ENCODE assay signal across 22 cellular contexts in the genomic region with DNA sequence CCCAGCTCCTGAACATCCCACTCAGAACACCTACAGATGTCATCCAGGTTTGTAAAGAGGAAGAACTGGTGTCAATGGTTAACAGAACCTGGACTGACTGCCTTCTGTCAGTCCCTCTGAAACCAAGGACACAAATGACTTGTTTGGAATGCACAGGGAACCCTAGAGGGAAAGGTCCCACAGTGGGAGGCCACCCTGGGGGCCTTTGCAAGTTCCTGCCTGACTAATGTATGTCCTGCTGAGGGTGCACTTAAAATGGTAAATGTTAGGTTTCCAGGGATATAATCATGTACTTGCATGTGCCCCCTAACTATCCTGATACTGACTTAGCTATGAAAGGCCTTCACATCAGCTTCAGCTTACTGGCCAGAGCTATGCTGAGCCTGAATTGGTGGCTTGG. TPM values are rescaled to one million over a fixed set of nuclear protein-coding genes. Genes with fewer than 3 reads are reported as not detected.
DNase-seq lines count a peak whose midpoint lies in the region; ATAC-seq and TF ChIP-seq lines count a peak whose summit lies in the region.
"Had no signal": no experiment of that assay in that cellular context is flagged by ENCODE, and none has a peak within 500 bp of the region (broad histone marks: within the 10 kb centered on the region; RNA-seq: fewer than 3 reads in every experiment).

No MANE protein-coding gene starts in this region.

- no peak for TF ChIP-seq CTCF in brain microvascular endothelial cell (IDR thresholded peaks at IDR 0.05; ENCODE audit: low read depth, low read length, missing control alignments)

- no peaks in the 10 kb centered on the region for H3K36me3 Mint-ChIP-seq in CD8-positive, alpha-beta memory T cell
- no peaks in the 10 kb centered on the region for H3K36me3 Mint-ChIP-seq in activated T-helper 1 cell treated with anti-CD3 and anti-CD28 coated beads, Interleukin-12 subunit alpha, Interleukin-12 subunit beta, Interleukin-2, Interleukin-4 antibody, amounts not matched to agents 30 ng/mL and 10 ng/mL and 1 ng/mL, durations not matched to agents 14 hours and 24 hours and 36 hours (ENCODE audit: low read depth)

- ATAC-seq in GM18520 (IDR thresholded peaks at IDR 0.05; ENCODE audit: unreplicated experiment), result no peak
- ATAC-seq: HCT116, PC-3 had no signal

- H3K4me3 ChIP-seq in HUES6 (ENCODE audit: low read depth, low read length) (no peak overlapping the region), brain microvascular endothelial cell (ENCODE audit: low read depth, low read length) (no peak overlapping the region)
- no peak overlapping the region for H3K4me3 ChIP-seq in CD8-positive, alpha-beta memory T cell (ENCODE audit: low read length)
- H3K4me3 ChIP-seq: GM23248, SJCRH30 had no signal

- H3K36me3 ChIP-seq in HUES6 (ENCODE audit: control insufficient read depth, insufficient read depth, low read length) (no peaks in the 10 kb centered on the region), brain microvascular endothelial cell (replicated peaks) (no peaks in the 10 kb centered on the region)
- H3K36me3 ChIP-seq in CD8-positive, alpha-beta memory T cell (ENCODE audit: insufficient read depth, low read length), result no peaks in the 10 kb centered on the region
- H3K36me3 ChIP-seq: SJCRH30 had no signal

- POLR2A ChIA-PET in CD8-positive, alpha-beta memory T cell (lab: Charles Lee), result no interaction called here

- H3K4me1 Mint-ChIP-seq in CD8-positive, alpha-beta memory T cell, result no peaks in the 10 kb centered on the region
- H3K4me1 Mint-ChIP-seq in activated T-helper 1 cell treated with anti-CD3 and anti-CD28 coated beads, Interleukin-12 subunit alpha, Interleukin-12 subunit beta, Interleukin-2, Interleukin-4 antibody, amounts not matched to agents 30 ng/mL and 10 ng/mL and 1 ng/mL, durations not matched to agents 14 hours and 24 hours and 36 hours (ENCODE audit: low read depth), result no peaks in the 10 kb centered on the region

- peak overlapping the region in 1 of 8 donors; percentile 61 for H3K27ac Mint-ChIP-seq in CD8-positive, alpha-beta memory T cell
- no peak overlapping the region for H3K27ac Mint-ChIP-seq in activated T-helper 1 cell treated with anti-CD3 and anti-CD28 coated beads, Interleukin-12 subunit alpha, Interleukin-12 subunit beta, Interleukin-2, Interleukin-4 antibody, amounts not matched to agents 30 ng/mL and 10 ng/mL and 1 ng/mL, durations not matched to agents 14 hours and 24 hours and 36 hours

- in situ Hi-C loops in brain microvascular endothelial cell (cut with HindIII; ENCODE audit: low pct_ligation_motif_present, low sequenced_read_pairs), result no loop called here

- H3K27ac ChIP-seq in HUES6 (ENCODE audit: low read depth, low read length) (no peak overlapping the region), brain microvascular endothelial cell (no peak overlapping the region)
- no peak overlapping the region for H3K27ac ChIP-seq in CD8-positive, alpha-beta memory T cell (ENCODE audit: low read depth, low read length)
- H3K27ac ChIP-seq: C4-2B, GM23248, SJCRH30 had no signal

- H3K4me3 Mint-ChIP-seq in CD8-positive, alpha-beta memory T cell, result no peak overlapping the region
- H3K4me3 Mint-ChIP-seq in activated T-helper 1 cell treated with anti-CD3 and anti-CD28 coated beads, Interleukin-12 subunit alpha, Interleukin-12 subunit beta, Interleukin-2, Interleukin-4 antibody, amounts not matched to agents 30 ng/mL and 10 ng/mL and 1 ng/mL, durations not matched to agents 14 hours and 24 hours and 36 hours, result no peak overlapping the region

- CTCF ChIA-PET in CD8-positive, alpha-beta memory T cell (lab: Charles Lee), result no interaction called here

- peak overlapping the region; percentile 5 for H3K9ac ChIP-seq in HUES6 (ENCODE audit: low read length)
- H3K9ac ChIP-seq: GM23248 had no signal

- H3K9me3 Mint-ChIP-seq in CD8-positive, alpha-beta memory T cell, result no peaks in the 10 kb centered on the region
- no peaks in the 10 kb centered on the region for H3K9me3 Mint-ChIP-seq in activated T-helper 1 cell treated with anti-CD3 and anti-CD28 coated beads, Interleukin-12 subunit alpha, Interleukin-12 subunit beta, Interleukin-2, Interleukin-4 antibody, amounts not matched to agents 30 ng/mL and 10 ng/mL and 1 ng/mL, durations not matched to agents 14 hours and 24 hours and 36 hours

- H3K27me3 ChIP-seq in HUES6 (ENCODE audit: control insufficient read depth, insufficient read depth, low read length), result no peaks in the 10 kb centered on the region
- H3K27me3 ChIP-seq in brain microvascular endothelial cell (replicated peaks), result no peaks in the 10 kb centered on the region
- H3K27me3 ChIP-seq in CD8-positive, alpha-beta memory T cell (ENCODE audit: insufficient read depth, low read length, poor library complexity, severe bottlenecking), result no peaks in the 10 kb centered on the region
- H3K27me3 ChIP-seq: SJCRH30 had no signal

- H3K9me3 ChIP-seq in HUES6 (ENCODE audit: control insufficient read depth, insufficient read depth, low read depth, low read length), result peaks cover 2% of the 10 kb centered on the region; the same call in 1 of the 2 replicates
- H3K9me3 ChIP-seq in CD8-positive, alpha-beta memory T cell (ENCODE audit: low read length), result no peaks in the 10 kb centered on the region
- H3K9me3 ChIP-seq: SJCRH30 had no signal

- intact Hi-C loops in activated T-helper 1 cell treated with anti-CD3 and anti-CD28 coated beads, Interleukin-12 subunit alpha, Interleukin-12 subunit beta, Interleukin-2, Interleukin-4 antibody, amounts not matched to agents 30 ng/mL and 10 ng/mL and 1 ng/mL, durations not matched to agents 14 hours and 24 hours and 36 hours (cut with micrococcal nuclease), result no loop called here

- H3K4me1 ChIP-seq in HUES6 (ENCODE audit: control insufficient read depth, insufficient read depth, low read length), result peaks cover 19% of the 10 kb centered on the region
- H3K4me1 ChIP-seq in CD8-positive, alpha-beta memory T cell (ENCODE audit: insufficient read depth, low read length), result no peaks in the 10 kb centered on the region
- H3K4me1 ChIP-seq: SJCRH30 had no signal

- H3K27me3 Mint-ChIP-seq in CD8-positive, alpha-beta memory T cell, result peaks cover 0 to 10% of the 10 kb centered on the region in 2 donors
- peaks cover 4% of the 10 kb centered on the region for H3K27me3 Mint-ChIP-seq in activated T-helper 1 cell treated with anti-CD3 and anti-CD28 coated beads, Interleukin-12 subunit alpha, Interleukin-12 subunit beta, Interleukin-2, Interleukin-4 antibody, amounts not matched to agents 30 ng/mL and 10 ng/mL and 1 ng/mL, durations not matched to agents 14 hours and 24 hours and 36 hours (ENCODE audit: insufficient read depth)

- DNase-seq in brain microvascular endothelial cell (peak; percentile 7), kidney tubule cell (ENCODE audit: low spot score) (peak; percentile 86), T-helper 9 cell (no peak)
- DNase-seq in CD8-positive, alpha-beta memory T cell, result no peak
- no peak for DNase-seq in activated T-helper 1 cell treated with anti-CD3 and anti-CD28 coated beads, Interleukin-12 subunit alpha, Interleukin-12 subunit beta, Interleukin-2, Interleukin-4 antibody, amounts not matched to agents 30 ng/mL and 10 ng/mL and 1 ng/mL, durations not matched to agents 14 hours and 24 hours and 36 hours (ENCODE audit: low spot score)
- DNase-seq: AML-193, DND-41, GDM1, GM23248, MM.1S, NCI-H1105, NCI-H187, NCI-H2107, NCI-H510A treated with DMSO at 0.1 percent for 48 hours, NCI-H82, PC-3, SJCRH30 had no signal

RNA-seq across cellular contexts. Expression of a gene that starts 15.0 kb away (rescaled TPM):
- total RNA-seq in CD8-positive, alpha-beta memory T cell, result not detected
- not detected for polyA plus RNA-seq in CD8-positive, alpha-beta memory T cell
- total RNA-seq in activated T-helper 1 cell treated with anti-CD3 and anti-CD28 coated beads, Interleukin-12 subunit alpha, Interleukin-12 subunit beta, Interleukin-2, Interleukin-4 antibody, amounts not matched to agents 30 ng/mL and 10 ng/mL and 1 ng/mL, durations not matched to agents 14 hours and 24 hours and 36 hours, result not detected in 2 replicates
- total RNA-seq: GM23248, LHCN-M2, PC-3, SJCRH30 had no signal
- polyA plus RNA-seq: GM23248 had no signal

Comparison
In these comparisons a context has a peak if more than half of its experiments do, and no peak if none do; other contexts are left out.
1. DNase-seq: peak in brain microvascular endothelial cell (single experiment) and kidney tubule cell (single experiment); none in CD8-positive, alpha-beta memory T cell (0 of 5), activated T-helper 1 cell treated with anti-CD3 and anti-CD28 coated beads, Interleukin-12 subunit alpha, Interleukin-12 subunit beta, Interleukin-2, Interleukin-4 antibody, amounts not matched to agents 30 ng/mL and 10 ng/mL and 1 ng/mL, durations not matched to agents 14 hours and 24 hours and 36 hours (single experiment) and T-helper 9 cell (single experiment).